ENCODE assay signal across 9 cellular contexts in the genomic region with DNA sequence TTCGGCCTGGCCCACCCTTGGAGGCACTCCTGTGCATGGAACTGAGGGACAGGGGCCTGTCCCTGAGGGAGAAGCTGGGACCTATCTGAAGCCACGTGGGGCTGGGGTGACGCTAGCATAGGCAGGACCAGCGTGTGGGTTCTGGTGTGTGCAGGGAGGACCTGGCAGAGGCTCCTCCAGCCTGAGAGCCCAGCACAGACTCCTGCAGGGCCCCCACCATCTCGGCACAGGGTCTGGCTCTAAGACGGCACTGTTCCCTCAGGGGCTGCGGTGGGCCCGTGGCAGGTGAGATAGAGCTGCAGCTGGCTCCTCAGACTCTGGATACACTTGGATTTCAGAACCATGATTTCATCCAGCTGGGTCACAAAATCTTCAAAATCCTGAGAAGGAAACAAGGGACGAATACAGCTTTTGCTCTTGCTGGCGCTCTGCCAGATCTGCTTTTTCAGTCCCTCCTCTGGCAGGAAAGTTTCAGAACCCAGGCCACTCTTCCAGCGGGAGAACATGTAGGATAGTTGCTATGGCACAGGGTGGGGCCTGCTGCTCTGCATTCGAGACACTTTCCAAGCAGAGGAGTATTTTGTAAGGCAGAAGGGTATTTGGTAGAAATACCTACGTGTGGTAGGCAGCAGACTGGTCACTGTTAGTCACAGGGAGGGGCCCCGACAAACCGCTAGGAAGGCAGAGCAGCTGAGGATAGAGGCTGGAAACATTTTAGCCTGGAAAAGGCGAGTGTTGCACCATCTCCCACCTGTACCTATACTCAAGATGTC.
DNase-seq lines count a peak whose midpoint lies in the region; ATAC-seq and TF ChIP-seq lines count a peak whose summit lies in the region.
"Had no signal": no experiment of that assay in that cellular context is flagged by ENCODE, and none has a peak within 500 bp of the region (broad histone marks: within the 10 kb centered on the region; RNA-seq: fewer than 3 reads in every experiment).

No MANE protein-coding gene starts in this region.

- peak overlapping the region; percentile 58 to 90 (median 86) for H3K27ac ChIP-seq in gastroesophageal sphincter
- H3K27ac ChIP-seq in skeletal muscle tissue (ENCODE audit: low read depth, low read length): peak overlapping the region; percentile 88

- H3K27ac Mint-ChIP-seq in T-helper 17 cell: peak overlapping the region; percentile 81
- H3K27ac Mint-ChIP-seq in activated T-cell treated with anti-CD3 and anti-CD28 coated beads, Interleukin-2, amount 50 U/mL, for 72 hours: no peak overlapping the region

- H3K4me1 Mint-ChIP-seq in T-helper 17 cell: peaks cover 17% of the 10 kb centered on the region
- H3K4me1 Mint-ChIP-seq in activated T-cell treated with anti-CD3 and anti-CD28 coated beads, Interleukin-2, amount 50 U/mL, for 72 hours (ENCODE audit: low read depth): peaks cover 10% of the 10 kb centered on the region

- no peak for TF ChIP-seq POLR2A in gastroesophageal sphincter (IDR thresholded peaks at IDR 0.05)

- peak in 1 of 4 experiments; percentile 7 for TF ChIP-seq CTCF in gastroesophageal sphincter (IDR thresholded peaks at IDR 0.05)

- H3K36me3 ChIP-seq in gastroesophageal sphincter: peaks cover 0 to 33% of the 10 kb centered on the region in 2 donors
- H3K36me3 ChIP-seq in skeletal muscle tissue (ENCODE audit: control insufficient read depth in 3 of 3, insufficient read depth in 3 of 3, low read length in 3 of 3): peaks cover 15 to 25% (median 24%) of the 10 kb centered on the region in 3 donors

- in situ Hi-C loops in G401 (cut with HindIII; ENCODE audit: low sequenced_read_pairs): no loop called here

- peak overlapping the region; percentile 72 for H3K4me3 Mint-ChIP-seq in T-helper 17 cell
- no peak overlapping the region for H3K4me3 Mint-ChIP-seq in activated T-cell treated with anti-CD3 and anti-CD28 coated beads, Interleukin-2, amount 50 U/mL, for 72 hours

- ATAC-seq in T-helper 17 cell (no peak), gastroesophageal sphincter (peak; percentile 57), GM19351 (IDR thresholded peaks at IDR 0.05; ENCODE audit: unreplicated experiment) (no peak), HG02938 (IDR thresholded peaks at IDR 0.05; ENCODE audit: unreplicated experiment) (no peak)
- ATAC-seq in activated T-cell treated with anti-CD3 and anti-CD28 coated beads, Interleukin-2, amount 50 U/mL, for 72 hours (replicated peaks in 1 of 2): no peak

- DNase-seq in G401 (ENCODE audit: low spot score): peak; percentile 8
- DNase-seq in T-helper 17 cell: no peak
- DNase-seq in activated CD8-positive, alpha-beta memory T cell treated with anti-CD3 and anti-CD28 coated beads for 24 hours: no peak
- no peak for DNase-seq in activated T-cell treated with anti-CD3 and anti-CD28 coated beads, Interleukin-2, amount 50 U/mL, for 72 hours
- DNase-seq: Peyer's patch had no signal

- H3K4me3 ChIP-seq in gastroesophageal sphincter (no peak overlapping the region), skeletal muscle tissue (ENCODE audit: low read length in 3 of 3) (no peak overlapping the region)
- H3K4me3 ChIP-seq: Peyer's patch had no signal

- peak overlapping the region; percentile 23 to 66 (median 57) for H3K9ac ChIP-seq in skeletal muscle tissue (ENCODE audit: low read depth in 1 of 3, low read length in 3 of 3)

- no peaks in the 10 kb centered on the region for H3K27me3 Mint-ChIP-seq in T-helper 17 cell
- H3K27me3 Mint-ChIP-seq in activated T-cell treated with anti-CD3 and anti-CD28 coated beads, Interleukin-2, amount 50 U/mL, for 72 hours (ENCODE audit: low read depth): no peaks in the 10 kb centered on the region

- H3K9me3 ChIP-seq in T-helper 17 cell (ENCODE audit: control insufficient read depth, low read length, poor library complexity, severe bottlenecking): no peaks in the 10 kb centered on the region
- no peaks in the 10 kb centered on the region for H3K9me3 ChIP-seq in gastroesophageal sphincter
- no peaks in the 10 kb centered on the region for H3K9me3 ChIP-seq in skeletal muscle tissue (ENCODE audit: control insufficient read depth in 3 of 3, low read length in 3 of 3)
- H3K9me3 ChIP-seq: Peyer's patch had no signal

- no peak for TF ChIP-seq EP300 in gastroesophageal sphincter (IDR thresholded peaks at IDR 0.05)

- H3K27me3 ChIP-seq in gastroesophageal sphincter (no peaks in the 10 kb centered on the region), skeletal muscle tissue (ENCODE audit: control insufficient read depth in 3 of 3, insufficient read depth in 3 of 3, low read length in 3 of 3) (no peaks in the 10 kb centered on the region)
- H3K27me3 ChIP-seq: Peyer's patch had no signal

- H3K4me1 ChIP-seq in gastroesophageal sphincter: peaks cover 2 to 72% (median 38%) of the 10 kb centered on the region in 3 donors
- peaks cover 44 to 58% (median 51%) of the 10 kb centered on the region in 3 donors for H3K4me1 ChIP-seq in skeletal muscle tissue (ENCODE audit: control insufficient read depth in 3 of 3, insufficient read depth in 3 of 3, low read length in 3 of 3)
- H3K4me1 ChIP-seq: Peyer's patch had no signal

- WGBS in gastroesophageal sphincter (ENCODE audit: low coverage in 1 of 2), 2 donors: 12 to 22% methylated on average over 5 to 8 of the region's 16 CpGs

- peaks cover 2% of the 10 kb centered on the region for H3K36me3 Mint-ChIP-seq in T-helper 17 cell (ENCODE audit: low read depth)
- peaks cover 3 to 6% of the 10 kb centered on the region in 2 donors for H3K36me3 Mint-ChIP-seq in activated T-cell treated with anti-CD3 and anti-CD28 coated beads, Interleukin-2, amount 50 U/mL, for 72 hours (ENCODE audit: insufficient read depth in 2 of 2)

- no peaks in the 10 kb centered on the region for H3K9me3 Mint-ChIP-seq in activated T-cell treated with anti-CD3 and anti-CD28 coated beads, Interleukin-2, amount 50 U/mL, for 72 hours
